Comparison of ENCODE assay signal across 7 cellular contexts in genomic region chr7:35919607-35920006, GRCh38.
DNase-seq lines count a peak whose midpoint lies in the region; ATAC-seq and TF ChIP-seq lines count a peak whose summit lies in the region.
"Not testable (repeated sequence)": the region's sequence is repeated elsewhere in the genome, so short reads cannot be mapped to it uniquely, and the experiment has no call there.

No MANE protein-coding gene starts in this region.

- not testable (repeated sequence) for TF ChIP-seq CTCF in fibroblast of pulmonary artery (IDR thresholded peaks at IDR 0.05; ENCODE audit: low read length, missing control alignments)

- not testable (repeated sequence) for H3K4me3 ChIP-seq in fibroblast of pulmonary artery (replicated peaks; ENCODE audit: low read depth, low read length)

- DNase-seq in GF-D8 (lab: John Stamatoyannopoulos, UW) (peak; percentile 72), NAMALWA (ENCODE audit: low spot score) (peak; percentile 62), OCI-M1 (lab: John Stamatoyannopoulos, UW) (peak; percentile 2), fibroblast of pulmonary artery (ENCODE audit: low read depth) (peak; percentile 44)

- ATAC-seq in GM19452 (IDR thresholded peaks at IDR 0.05; ENCODE audit: unreplicated experiment) (peak; percentile 72), HG02642 (IDR thresholded peaks at IDR 0.05; ENCODE audit: poor library complexity, unreplicated experiment) (peak; percentile 74), HG03342 (IDR thresholded peaks at IDR 0.05; ENCODE audit: unreplicated experiment) (peak; percentile 82)

Comparison
In these comparisons a context has a peak if more than half of its experiments do, and no peak if none do; other contexts are left out.
1. DNase-seq: peak in every context shown above with its lines; median percentile 72 in GF-D8; 62 in NAMALWA; 44 in fibroblast of pulmonary artery; 2 in OCI-M1.